ENCODE assay signal across 2 cellular contexts in the genomic region with DNA sequence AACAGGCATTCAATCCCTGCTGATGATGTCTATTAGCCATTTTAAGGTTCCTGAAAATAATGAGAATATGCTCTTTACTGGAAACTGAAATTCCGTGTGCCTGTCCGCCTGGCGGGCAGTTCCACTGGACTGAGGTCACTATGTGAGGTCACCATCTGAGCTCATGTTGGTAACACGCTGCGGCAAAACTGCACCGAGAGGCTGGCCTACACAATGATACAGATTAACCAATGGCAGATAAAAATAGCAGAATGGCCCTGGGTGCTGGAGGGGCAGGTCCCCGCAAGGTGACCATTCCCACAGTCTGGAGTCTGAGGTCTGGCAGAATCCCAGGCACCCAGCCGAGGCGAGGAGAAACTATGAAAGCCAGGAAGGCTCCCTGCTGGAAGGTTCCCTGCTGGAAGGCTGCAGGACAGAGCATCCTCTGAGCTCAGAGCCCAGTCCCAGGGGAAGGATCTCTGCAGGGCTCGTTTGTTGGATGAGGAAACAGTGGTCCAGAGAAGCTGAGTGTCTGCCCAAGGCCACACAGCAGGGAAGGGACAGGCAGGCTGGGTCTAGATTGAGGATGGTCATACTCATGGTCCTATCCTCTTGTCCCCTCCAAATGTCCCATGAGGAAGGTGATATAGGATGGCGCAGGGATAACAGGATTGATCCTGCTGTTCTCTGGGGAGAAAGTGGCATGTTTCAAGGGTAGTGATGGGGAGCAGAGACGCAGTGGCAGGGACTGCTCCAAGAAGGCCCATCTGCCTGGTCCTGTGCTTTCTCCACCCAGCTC.
TF ChIP-seq lines count a peak whose summit lies in the region.

No MANE protein-coding gene starts in this region.

TF ChIP-seq in H1, 55 proteins besides CTCF, POLR2A, EP300 and RAD21:
- TF ChIP-seq CREB1 (IDR thresholded peaks at IDR 0.05) (no peak), KDM1A (IDR thresholded peaks at IDR 0.05; ENCODE audit: borderline replicate concordance, low read length) (no peak), TEAD4 (IDR thresholded peaks at IDR 0.05; ENCODE audit: low read depth, low read length) (no peak), SIX5 (IDR thresholded peaks at IDR 0.05; ENCODE audit: low read depth, low read length) (no peak), FOSL1 (IDR thresholded peaks at IDR 0.05; ENCODE audit: insufficient read depth, low read depth, low read length) (no peak), ZNF274 (IDR thresholded peaks at IDR 0.05; ENCODE audit: borderline replicate concordance, extremely low read depth, low read length) (no peak)

TF ChIP-seq in liver, 16 proteins besides CTCF, POLR2A, EP300 and RAD21:
- no peak for TF ChIP-seq FOXA1 (IDR thresholded peaks at IDR 0.05)
- TF ChIP-seq TAF1 (conservative IDR thresholded peaks at IDR 0.05) = no peak
- peak; percentile 71 for TF ChIP-seq NR2F2 (IDR thresholded peaks at IDR 0.05)
- TF ChIP-seq RXRA (IDR thresholded peaks at IDR 0.05) = peak in 1 of 2 donors; percentile 56
- TF ChIP-seq, protein P1, sequence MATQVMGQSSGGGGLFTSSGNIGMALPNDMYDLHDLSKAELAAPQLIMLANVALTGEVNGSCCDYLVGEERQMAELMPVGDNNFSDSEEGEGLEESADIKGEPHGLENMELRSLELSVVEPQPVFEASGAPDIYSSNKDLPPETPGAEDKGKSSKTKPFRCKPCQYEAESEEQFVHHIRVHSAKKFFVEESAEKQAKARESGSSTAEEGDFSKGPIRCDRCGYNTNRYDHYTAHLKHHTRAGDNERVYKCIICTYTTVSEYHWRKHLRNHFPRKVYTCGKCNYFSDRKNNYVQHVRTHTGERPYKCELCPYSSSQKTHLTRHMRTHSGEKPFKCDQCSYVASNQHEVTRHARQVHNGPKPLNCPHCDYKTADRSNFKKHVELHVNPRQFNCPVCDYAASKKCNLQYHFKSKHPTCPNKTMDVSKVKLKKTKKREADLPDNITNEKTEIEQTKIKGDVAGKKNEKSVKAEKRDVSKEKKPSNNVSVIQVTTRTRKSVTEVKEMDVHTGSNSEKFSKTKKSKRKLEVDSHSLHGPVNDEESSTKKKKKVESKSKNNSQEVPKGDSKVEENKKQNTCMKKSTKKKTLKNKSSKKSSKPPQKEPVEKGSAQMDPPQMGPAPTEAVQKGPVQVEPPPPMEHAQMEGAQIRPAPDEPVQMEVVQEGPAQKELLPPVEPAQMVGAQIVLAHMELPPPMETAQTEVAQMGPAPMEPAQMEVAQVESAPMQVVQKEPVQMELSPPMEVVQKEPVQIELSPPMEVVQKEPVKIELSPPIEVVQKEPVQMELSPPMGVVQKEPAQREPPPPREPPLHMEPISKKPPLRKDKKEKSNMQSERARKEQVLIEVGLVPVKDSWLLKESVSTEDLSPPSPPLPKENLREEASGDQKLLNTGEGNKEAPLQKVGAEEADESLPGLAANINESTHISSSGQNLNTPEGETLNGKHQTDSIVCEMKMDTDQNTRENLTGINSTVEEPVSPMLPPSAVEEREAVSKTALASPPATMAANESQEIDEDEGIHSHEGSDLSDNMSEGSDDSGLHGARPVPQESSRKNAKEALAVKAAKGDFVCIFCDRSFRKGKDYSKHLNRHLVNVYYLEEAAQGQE (IDR thresholded peaks at IDR 0.05) = no peak
- TF ChIP-seq HNF4G (IDR thresholded peaks at IDR 0.05) = no peak
- TF ChIP-seq, protein P2, sequence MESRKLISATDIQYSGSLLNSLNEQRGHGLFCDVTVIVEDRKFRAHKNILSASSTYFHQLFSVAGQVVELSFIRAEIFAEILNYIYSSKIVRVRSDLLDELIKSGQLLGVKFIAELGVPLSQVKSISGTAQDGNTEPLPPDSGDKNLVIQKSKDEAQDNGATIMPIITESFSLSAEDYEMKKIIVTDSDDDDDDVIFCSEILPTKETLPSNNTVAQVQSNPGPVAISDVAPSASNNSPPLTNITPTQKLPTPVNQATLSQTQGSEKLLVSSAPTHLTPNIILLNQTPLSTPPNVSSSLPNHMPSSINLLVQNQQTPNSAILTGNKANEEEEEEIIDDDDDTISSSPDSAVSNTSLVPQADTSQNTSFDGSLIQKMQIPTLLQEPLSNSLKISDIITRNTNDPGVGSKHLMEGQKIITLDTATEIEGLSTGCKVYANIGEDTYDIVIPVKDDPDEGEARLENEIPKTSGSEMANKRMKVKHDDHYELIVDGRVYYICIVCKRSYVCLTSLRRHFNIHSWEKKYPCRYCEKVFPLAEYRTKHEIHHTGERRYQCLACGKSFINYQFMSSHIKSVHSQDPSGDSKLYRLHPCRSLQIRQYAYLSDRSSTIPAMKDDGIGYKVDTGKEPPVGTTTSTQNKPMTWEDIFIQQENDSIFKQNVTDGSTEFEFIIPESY (IDR thresholded peaks at IDR 0.05) = no peak
- TF ChIP-seq HNF4A (conservative IDR thresholded peaks at IDR 0.05) = peak in 1 of 2 donors; percentile 17
- peak; percentile 47 for TF ChIP-seq SP1 (IDR thresholded peaks at IDR 0.05)
- TF ChIP-seq JUND (IDR thresholded peaks at IDR 0.05) = peak; percentile 20 to 59
- TF ChIP-seq, protein P3, sequence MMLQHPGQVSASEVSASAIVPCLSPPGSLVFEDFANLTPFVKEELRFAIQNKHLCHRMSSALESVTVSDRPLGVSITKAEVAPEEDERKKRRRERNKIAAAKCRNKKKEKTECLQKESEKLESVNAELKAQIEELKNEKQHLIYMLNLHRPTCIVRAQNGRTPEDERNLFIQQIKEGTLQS (IDR thresholded peaks at IDR 0.05) = no peak
